ENCODE assay signal across 13 cellular contexts in the genomic region with DNA sequence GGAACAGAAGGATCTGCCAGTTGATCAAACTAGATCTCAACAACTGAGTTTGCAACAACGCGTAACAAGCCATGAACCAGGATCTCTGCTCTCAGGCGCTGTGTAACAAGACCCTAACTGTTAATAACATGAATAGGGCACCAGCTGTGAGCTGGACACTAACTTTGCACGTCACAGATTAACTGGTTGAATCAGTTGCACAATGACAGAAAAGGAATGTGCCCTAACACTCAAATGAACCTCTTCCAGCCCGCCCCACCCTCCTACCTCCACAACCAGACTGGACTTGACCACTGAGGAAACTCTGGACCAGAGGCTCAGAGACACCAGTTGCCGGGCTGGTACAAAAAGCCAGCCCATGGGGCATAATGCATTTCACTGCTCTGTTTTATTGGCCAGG. TPM values are rescaled to one million over a fixed set of nuclear protein-coding genes. Genes with fewer than 3 reads are reported as not detected.
"Had no signal": no experiment of that assay in that cellular context is flagged by ENCODE, and none has a peak within 500 bp of the region (broad histone marks: within the 10 kb centered on the region; RNA-seq: fewer than 3 reads in every experiment).

No MANE protein-coding gene starts in this region.

- H3K27me3 ChIP-seq: gastrocnemius medialis, pancreas, vagina had no signal

- H3K4me3 ChIP-seq: esophagus squamous epithelium, gastrocnemius medialis, heart right ventricle, pancreas, smooth muscle cell, tibial artery, vagina had no signal

- H3K27ac ChIP-seq: esophagus squamous epithelium, gastrocnemius medialis, heart right ventricle, pancreas, tibial artery, vagina had no signal

- H3K4me1 ChIP-seq: esophagus squamous epithelium, heart right ventricle, pancreas, tibial artery, vagina had no signal

- DNase-seq: activated CD4-positive, alpha-beta T cell treated with anti-CD3 and anti-CD28 coated beads for 4 hours; activated CD8-positive, alpha-beta memory T cell treated with anti-CD3 and anti-CD28 coated beads, Interleukin-2, amount 50 U/mL, for 4 hours; activated CD8-positive, alpha-beta T cell treated with anti-CD3 and anti-CD28 coated beads for 36 hours; activated naive CD4-positive, alpha-beta T cell; esophagus squamous epithelium; gastrocnemius medialis; heart right ventricle; left ventricle myocardium superior; pancreas; right cardiac atrium; tibial artery had no signal

- H3K9me3 ChIP-seq: esophagus squamous epithelium, gastrocnemius medialis, heart right ventricle, pancreas, tibial artery, vagina had no signal

- H3K4me2 ChIP-seq: smooth muscle cell had no signal

- H3K36me3 ChIP-seq: esophagus squamous epithelium, gastrocnemius medialis, heart right ventricle, pancreas, tibial artery, vagina had no signal

- FAIRE-seq: pancreas had no signal

RNA-seq across cellular contexts. Expression of gene MCF2L2, which starts 34.3 kb away (rescaled TPM):
- polyA plus RNA-seq: smooth muscle cell had no signal
